In the genomic region with DNA sequence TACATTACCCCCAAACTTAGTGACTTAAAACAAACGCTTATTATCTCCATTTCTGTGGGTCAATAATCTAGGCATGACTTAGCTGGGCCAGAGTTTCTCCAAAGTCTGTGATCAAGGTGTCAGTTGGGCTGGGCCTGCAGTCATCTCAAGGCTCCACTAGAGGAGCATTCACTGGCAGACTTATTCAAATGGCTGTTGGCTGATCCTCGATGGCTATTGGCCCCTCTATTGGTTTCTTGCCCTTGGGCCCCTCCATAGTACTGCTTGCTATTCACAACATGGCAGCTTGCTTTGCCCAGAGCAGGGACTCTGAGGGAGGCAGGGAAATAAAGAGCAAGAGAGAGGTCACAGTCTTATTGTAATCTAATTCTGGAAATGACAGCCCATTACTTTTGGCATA, we compare ENCODE assay signal across 1 cellular context.
TF ChIP-seq lines count a peak whose summit lies in the region.

No MANE protein-coding gene starts in this region.

TF ChIP-seq in K562, 482 proteins besides CTCF, POLR2A, EP300 and RAD21:
- TF ChIP-seq POLR2H (tag; IDR thresholded peaks at IDR 0.05; ENCODE audit: low read depth) (no peak), ZNF133 (CRISPR knock-in tag; IDR thresholded peaks at IDR 0.05) (no peak)
